Comparison of ENCODE assay signal across 3 cellular contexts in the genomic region with DNA sequence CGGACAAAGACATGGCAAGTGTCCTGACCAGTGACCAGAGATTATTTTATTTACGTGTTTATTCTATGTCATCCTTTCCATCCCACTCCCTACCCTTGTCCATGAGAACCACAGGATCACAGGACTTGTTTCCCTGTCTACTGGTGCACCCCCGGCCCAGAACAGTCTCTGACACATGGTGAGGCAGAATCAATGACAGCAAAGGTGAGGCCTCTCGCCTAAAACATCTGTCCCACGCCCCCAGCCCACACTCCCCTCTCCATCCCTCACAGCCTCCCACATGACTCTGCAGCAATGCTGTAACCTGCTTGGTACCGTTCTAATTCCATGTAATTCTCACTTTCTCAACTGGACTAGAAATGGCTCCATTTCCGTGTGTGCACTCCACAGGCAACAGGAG.
"Had no signal": no experiment of that assay in that cellular context is flagged by ENCODE, and none has a peak within 500 bp of the region (broad histone marks: within the 10 kb centered on the region; RNA-seq: fewer than 3 reads in every experiment).

No MANE protein-coding gene starts in this region.

- H3K4me3 ChIP-seq: GM12878 had no signal

- ATAC-seq: GM12878 had no signal

- DNase-seq: GDM1, GF-D8 had no signal
